Comparison of ENCODE assay signal across 17 cellular contexts in the genomic region with DNA sequence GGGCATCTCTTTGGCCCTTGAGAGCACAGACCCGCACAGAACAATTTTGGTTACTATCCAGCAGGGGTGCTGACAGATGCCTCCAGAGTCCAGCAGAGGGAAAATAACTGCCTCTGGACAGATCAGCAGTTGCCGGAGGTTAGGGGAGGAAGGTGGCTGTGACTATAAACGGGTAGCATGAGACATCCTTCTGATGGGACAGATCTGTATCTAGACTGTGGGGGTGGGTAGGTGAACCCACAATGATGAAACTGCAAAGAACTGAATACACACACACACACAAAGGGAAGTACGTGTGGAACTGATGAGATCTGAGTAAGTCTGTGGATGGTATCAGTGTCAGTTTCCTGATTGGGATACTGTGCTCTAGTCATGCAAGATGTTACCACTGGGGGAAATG. TPM values are rescaled to one million over a fixed set of nuclear protein-coding genes. Genes with fewer than 3 reads are reported as not detected.
A peak's percentile ranks its signal among the peaks of the same experiment; 100 is the strongest.
DNase-seq lines count a peak whose midpoint lies in the region; ATAC-seq, FAIRE-seq and TF ChIP-seq lines count a peak whose summit lies in the region.
"Had no signal": no experiment of that assay in that cellular context is flagged by ENCODE, and none has a peak within 500 bp of the region (broad histone marks: within the 10 kb centered on the region; RNA-seq: fewer than 3 reads in every experiment).

No MANE protein-coding gene starts in this region.

- H2AFZ ChIP-seq in osteoblast (ENCODE audit: low read length) = no peak overlapping the region

- no peaks in the 10 kb centered on the region for H3K9me3 Mint-ChIP-seq in activated T-helper 1 cell treated with anti-CD3 and anti-CD28 coated beads, Interleukin-12 subunit alpha, Interleukin-12 subunit beta, Interleukin-2, Interleukin-4 antibody, amounts not matched to agents 30 ng/mL and 10 ng/mL and 1 ng/mL, durations not matched to agents 14 hours and 24 hours and 36 hours
- H3K9me3 Mint-ChIP-seq in CD4-positive, alpha-beta T cell = no peaks in the 10 kb centered on the region

- H3K4me3 ChIP-seq in osteoblast (ENCODE audit: insufficient read depth, low read length) = no peak overlapping the region
- H3K4me3 ChIP-seq: esophagus muscularis mucosa, ovary had no signal

- DNase-seq in activated CD4-positive, alpha-beta T cell treated with anti-CD3 and anti-CD28 coated beads, Interleukin-2, amount 50 U/mL, for 48 hours = peak; percentile 16 to 41
- DNase-seq in activated CD4-positive, alpha-beta T cell treated with anti-CD3 and anti-CD28 coated beads, Interleukin-2, amount 50 U/mL, for 4 hours = no peak
- peak; percentile 23 for DNase-seq in KG1 (lab: John Stamatoyannopoulos, UW)
- no peak for DNase-seq in activated T-helper 1 cell treated with anti-CD3 and anti-CD28 coated beads, Interleukin-12 subunit alpha, Interleukin-12 subunit beta, Interleukin-2, Interleukin-4 antibody, amounts not matched to agents 30 ng/mL and 10 ng/mL and 1 ng/mL, durations not matched to agents 14 hours and 24 hours and 36 hours (ENCODE audit: low spot score)
- no peak for DNase-seq in osteoblast (ENCODE audit: insufficient read length, low spot score, missing footprints)
- no peak for DNase-seq in urothelium cell line (ENCODE audit: low spot score)
- no peak for DNase-seq in NCI-H2081 treated with DMSO at 0.1 percent for 48 hours (lab: John Stamatoyannopoulos, UW)
- DNase-seq in CD4-positive, alpha-beta T cell = no peak
- DNase-seq: activated naive CD4-positive, alpha-beta T cell; GDM1; NCI-H1436; NCI-H226; ovary had no signal

- peak overlapping the region; percentile 31 for H3K27ac Mint-ChIP-seq in activated T-helper 1 cell treated with anti-CD3 and anti-CD28 coated beads, Interleukin-12 subunit alpha, Interleukin-12 subunit beta, Interleukin-2, Interleukin-4 antibody, amounts not matched to agents 30 ng/mL and 10 ng/mL and 1 ng/mL, durations not matched to agents 14 hours and 24 hours and 36 hours
- H3K27ac Mint-ChIP-seq in CD4-positive, alpha-beta T cell = no peak overlapping the region
- H3K27ac Mint-ChIP-seq: brain had no signal

- no peaks in the 10 kb centered on the region for H3K4me1 ChIP-seq in osteoblast (ENCODE audit: insufficient read depth, low read length)
- H3K4me1 ChIP-seq: esophagus muscularis mucosa had no signal

- peak overlapping the region; percentile 28 for H3K4me3 Mint-ChIP-seq in activated T-helper 1 cell treated with anti-CD3 and anti-CD28 coated beads, Interleukin-12 subunit alpha, Interleukin-12 subunit beta, Interleukin-2, Interleukin-4 antibody, amounts not matched to agents 30 ng/mL and 10 ng/mL and 1 ng/mL, durations not matched to agents 14 hours and 24 hours and 36 hours
- H3K4me3 Mint-ChIP-seq in CD4-positive, alpha-beta T cell = no peak overlapping the region
- H3K4me3 Mint-ChIP-seq: brain had no signal

- H3K9me3 ChIP-seq in osteoblast (ENCODE audit: low read depth, low read length) = no peaks in the 10 kb centered on the region
- no peaks in the 10 kb centered on the region for H3K9me3 ChIP-seq in CD4-positive, alpha-beta T cell (ENCODE audit: control insufficient read depth, low read length)
- H3K9me3 ChIP-seq: esophagus muscularis mucosa, ovary had no signal

- H3K36me3 Mint-ChIP-seq in activated T-helper 1 cell treated with anti-CD3 and anti-CD28 coated beads, Interleukin-12 subunit alpha, Interleukin-12 subunit beta, Interleukin-2, Interleukin-4 antibody, amounts not matched to agents 30 ng/mL and 10 ng/mL and 1 ng/mL, durations not matched to agents 14 hours and 24 hours and 36 hours (ENCODE audit: low read depth) = no peaks in the 10 kb centered on the region
- H3K36me3 Mint-ChIP-seq in CD4-positive, alpha-beta T cell (ENCODE audit: low read depth) = no peaks in the 10 kb centered on the region

- no peak overlapping the region for H3K27ac ChIP-seq in osteoblast (ENCODE audit: low read depth, low read length)
- H3K27ac ChIP-seq in CD4-positive, alpha-beta T cell (ENCODE audit: low read depth, low read length) = no peak overlapping the region
- H3K27ac ChIP-seq: esophagus muscularis mucosa, ovary had no signal

- H3K27me3 ChIP-seq in osteoblast (ENCODE audit: insufficient read depth, low read length) = no peaks in the 10 kb centered on the region
- H3K27me3 ChIP-seq in CD4-positive, alpha-beta T cell (ENCODE audit: control insufficient read depth, insufficient read depth, low read length) = no peaks in the 10 kb centered on the region
- H3K27me3 ChIP-seq: esophagus muscularis mucosa, ovary had no signal

- FAIRE-seq in urothelium cell line (lab: Jason Lieb, UNC) = no peak
- FAIRE-seq: kidney had no signal

- POLR2A ChIA-PET in CD4-positive, alpha-beta T cell (lab: Charles Lee) = no interaction called here

- H3K36me3 ChIP-seq in osteoblast (ENCODE audit: insufficient read depth, low read length) = peaks cover 6% of the 10 kb centered on the region
- H3K36me3 ChIP-seq: ovary had no signal

- H3K4me2 ChIP-seq in osteoblast (ENCODE audit: insufficient read depth, low read length) = no peak overlapping the region

- peak; percentile 13 for TF ChIP-seq CTCF in osteoblast (IDR thresholded peaks at IDR 0.05; ENCODE audit: extremely low read depth, low read depth, low read length)
- no peak for TF ChIP-seq CTCF in CD4-positive, alpha-beta T cell (IDR thresholded peaks at IDR 0.05)

- H3K27me3 Mint-ChIP-seq in activated T-helper 1 cell treated with anti-CD3 and anti-CD28 coated beads, Interleukin-12 subunit alpha, Interleukin-12 subunit beta, Interleukin-2, Interleukin-4 antibody, amounts not matched to agents 30 ng/mL and 10 ng/mL and 1 ng/mL, durations not matched to agents 14 hours and 24 hours and 36 hours (ENCODE audit: insufficient read depth) = peaks cover 3% of the 10 kb centered on the region
- H3K27me3 Mint-ChIP-seq in CD4-positive, alpha-beta T cell = no peaks in the 10 kb centered on the region
- H3K27me3 Mint-ChIP-seq: brain had no signal

- no peak for ATAC-seq in CD4-positive, alpha-beta T cell (ENCODE audit: poor library complexity)

- H3K4me1 Mint-ChIP-seq in activated T-helper 1 cell treated with anti-CD3 and anti-CD28 coated beads, Interleukin-12 subunit alpha, Interleukin-12 subunit beta, Interleukin-2, Interleukin-4 antibody, amounts not matched to agents 30 ng/mL and 10 ng/mL and 1 ng/mL, durations not matched to agents 14 hours and 24 hours and 36 hours (ENCODE audit: low read depth) = peaks cover 10% of the 10 kb centered on the region
- H3K4me1 Mint-ChIP-seq in CD4-positive, alpha-beta T cell (ENCODE audit: low read depth) = no peaks in the 10 kb centered on the region
- H3K4me1 Mint-ChIP-seq: brain had no signal

- no peaks in the 10 kb centered on the region for H4K20me1 ChIP-seq in osteoblast (ENCODE audit: insufficient read depth, low read length)

- CTCF ChIA-PET in CD4-positive, alpha-beta T cell (lab: Charles Lee) = no interaction called here

- intact Hi-C loops in activated T-helper 1 cell treated with anti-CD3 and anti-CD28 coated beads, Interleukin-12 subunit alpha, Interleukin-12 subunit beta, Interleukin-2, Interleukin-4 antibody, amounts not matched to agents 30 ng/mL and 10 ng/mL and 1 ng/mL, durations not matched to agents 14 hours and 24 hours and 36 hours (cut with micrococcal nuclease) = loop anchor here (1.0 kb wide), 2 partner anchors 20 to 29 kb away; no protein-coding TSS in a partner anchor
- intact Hi-C loops in CD4-positive, alpha-beta T cell (cut with DNase I, micrococcal nuclease) = no loop called here

- no peaks in the 10 kb centered on the region for H3K79me2 ChIP-seq in osteoblast (ENCODE audit: insufficient read depth, low read length)

RNA-seq across cellular contexts. Expression of gene ADAMTS7, which starts 21.2 kb away (rescaled TPM):
- total RNA-seq in activated T-helper 1 cell treated with anti-CD3 and anti-CD28 coated beads, Interleukin-12 subunit alpha, Interleukin-12 subunit beta, Interleukin-2, Interleukin-4 antibody, amounts not matched to agents 30 ng/mL and 10 ng/mL and 1 ng/mL, durations not matched to agents 14 hours and 24 hours and 36 hours = 0.39 and 0.47 TPM in 2 replicates
- 32.4 and 34.0 TPM in 2 replicates for total RNA-seq in osteoblast
- under 1 TPM; 0.11 to 0.30 TPM for total RNA-seq in CD4-positive, alpha-beta T cell
- total RNA-seq: mononuclear cell had no signal

Comparison
In these comparisons a context has a peak if more than half of its experiments do, and no peak if none do; other contexts are left out.
1. DNase-seq: peak in activated CD4-positive, alpha-beta T cell treated with anti-CD3 and anti-CD28 coated beads, Interleukin-2, amount 50 U/mL, for 48 hours (2 of 2) and KG1 (single experiment); none in activated CD4-positive, alpha-beta T cell treated with anti-CD3 and anti-CD28 coated beads, Interleukin-2, amount 50 U/mL, for 4 hours (0 of 2), activated T-helper 1 cell treated with anti-CD3 and anti-CD28 coated beads, Interleukin-12 subunit alpha, Interleukin-12 subunit beta, Interleukin-2, Interleukin-4 antibody, amounts not matched to agents 30 ng/mL and 10 ng/mL and 1 ng/mL, durations not matched to agents 14 hours and 24 hours and 36 hours (single experiment), osteoblast (single experiment), urothelium cell line (single experiment), NCI-H2081 treated with DMSO at 0.1 percent for 48 hours (single experiment) and CD4-positive, alpha-beta T cell (0 of 10).
2. RNA of gene ADAMTS7, which starts 21.2 kb away (total RNA-seq): 32.4 to 34.0 TPM in osteoblast; 0.39 to 0.47 TPM in activated T-helper 1 cell treated with anti-CD3 and anti-CD28 coated beads, Interleukin-12 subunit alpha, Interleukin-12 subunit beta, Interleukin-2, Interleukin-4 antibody, amounts not matched to agents 30 ng/mL and 10 ng/mL and 1 ng/mL, durations not matched to agents 14 hours and 24 hours and 36 hours and 0.11 to 0.30 TPM in CD4-positive, alpha-beta T cell; every median in the first group is over 10 times any median in the second.